1 cellular context compared by ENCODE assay signal in genomic region chr17:49079840-49080663, GRCh38.
A peak's percentile ranks its signal among the peaks of the same experiment; 100 is the strongest.
TF ChIP-seq lines count a peak whose summit lies in the region.

No MANE protein-coding gene starts in this region.

TF ChIP-seq in HepG2, 621 proteins besides CTCF, POLR2A, EP300 and RAD21 (continued from another document and continues in another):
- no peak for TF ChIP-seq ZBTB20 (CRISPR knock-in tag; IDR thresholded peaks at IDR 0.05; ENCODE audit: borderline replicate concordance, low read depth)
- TF ChIP-seq, protein P1, sequence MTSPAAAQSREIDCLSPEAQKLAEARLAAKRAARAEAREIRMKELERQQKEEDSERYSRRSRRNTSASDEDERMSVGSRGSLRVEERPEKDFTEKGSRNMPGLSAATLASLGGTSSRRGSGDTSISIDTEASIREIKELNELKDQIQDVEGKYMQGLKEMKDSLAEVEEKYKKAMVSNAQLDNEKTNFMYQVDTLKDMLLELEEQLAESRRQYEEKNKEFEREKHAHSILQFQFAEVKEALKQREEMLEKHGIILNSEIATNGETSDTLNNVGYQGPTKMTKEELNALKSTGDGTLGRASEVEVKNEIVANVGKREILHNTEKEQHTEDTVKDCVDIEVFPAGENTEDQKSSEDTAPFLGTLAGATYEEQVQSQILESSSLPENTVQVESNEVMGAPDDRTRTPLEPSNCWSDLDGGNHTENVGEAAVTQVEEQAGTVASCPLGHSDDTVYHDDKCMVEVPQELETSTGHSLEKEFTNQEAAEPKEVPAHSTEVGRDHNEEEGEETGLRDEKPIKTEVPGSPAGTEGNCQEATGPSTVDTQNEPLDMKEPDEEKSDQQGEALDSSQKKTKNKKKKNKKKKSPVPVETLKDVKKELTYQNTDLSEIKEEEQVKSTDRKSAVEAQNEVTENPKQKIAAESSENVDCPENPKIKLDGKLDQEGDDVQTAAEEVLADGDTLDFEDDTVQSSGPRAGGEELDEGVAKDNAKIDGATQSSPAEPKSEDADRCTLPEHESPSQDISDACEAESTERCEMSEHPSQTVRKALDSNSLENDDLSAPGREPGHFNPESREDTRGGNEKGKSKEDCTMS (CRISPR knock-in tag; conservative IDR thresholded peaks at IDR 0.05), result no peak
- no peak for TF ChIP-seq ATF3 (CRISPR knock-in tag; IDR thresholded peaks at IDR 0.05)
- TF ChIP-seq RXRB (CRISPR knock-in tag; IDR thresholded peaks at IDR 0.05; ENCODE audit: borderline replicate concordance), result 0 out of 2 replicates have a peak, but pooled peaks have one; percentile 19
- no peak for TF ChIP-seq ATAD3A (CRISPR knock-in tag; IDR thresholded peaks at IDR 0.05)
- TF ChIP-seq GMEB2 (CRISPR knock-in tag; IDR thresholded peaks at IDR 0.05; ENCODE audit: low read depth), result no peak
- TF ChIP-seq ZNF670 (CRISPR knock-in tag; IDR thresholded peaks at IDR 0.05; ENCODE audit: borderline replicate concordance), result no peak
- no peak for TF ChIP-seq ZNF552 (CRISPR knock-in tag; IDR thresholded peaks at IDR 0.05; ENCODE audit: borderline replicate concordance)
- no peak for TF ChIP-seq ISL2 (CRISPR knock-in tag; IDR thresholded peaks at IDR 0.05)
- TF ChIP-seq, protein P2, sequence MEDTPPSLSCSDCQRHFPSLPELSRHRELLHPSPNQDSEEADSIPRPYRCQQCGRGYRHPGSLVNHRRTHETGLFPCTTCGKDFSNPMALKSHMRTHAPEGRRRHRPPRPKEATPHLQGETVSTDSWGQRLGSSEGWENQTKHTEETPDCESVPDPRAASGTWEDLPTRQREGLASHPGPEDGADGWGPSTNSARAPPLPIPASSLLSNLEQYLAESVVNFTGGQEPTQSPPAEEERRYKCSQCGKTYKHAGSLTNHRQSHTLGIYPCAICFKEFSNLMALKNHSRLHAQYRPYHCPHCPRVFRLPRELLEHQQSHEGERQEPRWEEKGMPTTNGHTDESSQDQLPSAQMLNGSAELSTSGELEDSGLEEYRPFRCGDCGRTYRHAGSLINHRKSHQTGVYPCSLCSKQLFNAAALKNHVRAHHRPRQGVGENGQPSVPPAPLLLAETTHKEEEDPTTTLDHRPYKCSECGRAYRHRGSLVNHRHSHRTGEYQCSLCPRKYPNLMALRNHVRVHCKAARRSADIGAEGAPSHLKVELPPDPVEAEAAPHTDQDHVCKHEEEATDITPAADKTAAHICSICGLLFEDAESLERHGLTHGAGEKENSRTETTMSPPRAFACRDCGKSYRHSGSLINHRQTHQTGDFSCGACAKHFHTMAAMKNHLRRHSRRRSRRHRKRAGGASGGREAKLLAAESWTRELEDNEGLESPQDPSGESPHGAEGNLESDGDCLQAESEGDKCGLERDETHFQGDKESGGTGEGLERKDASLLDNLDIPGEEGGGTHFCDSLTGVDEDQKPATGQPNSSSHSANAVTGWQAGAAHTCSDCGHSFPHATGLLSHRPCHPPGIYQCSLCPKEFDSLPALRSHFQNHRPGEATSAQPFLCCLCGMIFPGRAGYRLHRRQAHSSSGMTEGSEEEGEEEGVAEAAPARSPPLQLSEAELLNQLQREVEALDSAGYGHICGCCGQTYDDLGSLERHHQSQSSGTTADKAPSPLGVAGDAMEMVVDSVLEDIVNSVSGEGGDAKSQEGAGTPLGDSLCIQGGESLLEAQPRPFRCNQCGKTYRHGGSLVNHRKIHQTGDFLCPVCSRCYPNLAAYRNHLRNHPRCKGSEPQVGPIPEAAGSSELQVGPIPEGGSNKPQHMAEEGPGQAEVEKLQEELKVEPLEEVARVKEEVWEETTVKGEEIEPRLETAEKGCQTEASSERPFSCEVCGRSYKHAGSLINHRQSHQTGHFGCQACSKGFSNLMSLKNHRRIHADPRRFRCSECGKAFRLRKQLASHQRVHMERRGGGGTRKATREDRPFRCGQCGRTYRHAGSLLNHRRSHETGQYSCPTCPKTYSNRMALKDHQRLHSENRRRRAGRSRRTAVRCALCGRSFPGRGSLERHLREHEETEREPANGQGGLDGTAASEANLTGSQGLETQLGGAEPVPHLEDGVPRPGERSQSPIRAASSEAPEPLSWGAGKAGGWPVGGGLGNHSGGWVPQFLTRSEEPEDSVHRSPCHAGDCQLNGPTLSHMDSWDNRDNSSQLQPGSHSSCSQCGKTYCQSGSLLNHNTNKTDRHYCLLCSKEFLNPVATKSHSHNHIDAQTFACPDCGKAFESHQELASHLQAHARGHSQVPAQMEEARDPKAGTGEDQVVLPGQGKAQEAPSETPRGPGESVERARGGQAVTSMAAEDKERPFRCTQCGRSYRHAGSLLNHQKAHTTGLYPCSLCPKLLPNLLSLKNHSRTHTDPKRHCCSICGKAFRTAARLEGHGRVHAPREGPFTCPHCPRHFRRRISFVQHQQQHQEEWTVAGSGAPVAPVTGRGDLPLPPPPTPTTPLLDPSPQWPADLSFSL (CRISPR knock-in tag; IDR thresholded peaks at IDR 0.05), result no peak
- no peak for TF ChIP-seq ZNF660 (CRISPR knock-in tag; IDR thresholded peaks at IDR 0.05; ENCODE audit: borderline replicate concordance, low read depth)
- no peak for TF ChIP-seq MLX (CRISPR knock-in tag; IDR thresholded peaks at IDR 0.05)
- TF ChIP-seq HNRNPLL (IDR thresholded peaks at IDR 0.05; ENCODE audit: low read depth, low read length, poor library complexity, severe bottlenecking), result no peak
- no peak for TF ChIP-seq MBD4 (IDR thresholded peaks at IDR 0.05; ENCODE audit: borderline replicate concordance, low read length)
- TF ChIP-seq ZNF766 (CRISPR knock-in tag; IDR thresholded peaks at IDR 0.05; ENCODE audit: borderline replicate concordance), result no peak; the same call in 1 of the 2 replicates
- TF ChIP-seq, protein P3, sequence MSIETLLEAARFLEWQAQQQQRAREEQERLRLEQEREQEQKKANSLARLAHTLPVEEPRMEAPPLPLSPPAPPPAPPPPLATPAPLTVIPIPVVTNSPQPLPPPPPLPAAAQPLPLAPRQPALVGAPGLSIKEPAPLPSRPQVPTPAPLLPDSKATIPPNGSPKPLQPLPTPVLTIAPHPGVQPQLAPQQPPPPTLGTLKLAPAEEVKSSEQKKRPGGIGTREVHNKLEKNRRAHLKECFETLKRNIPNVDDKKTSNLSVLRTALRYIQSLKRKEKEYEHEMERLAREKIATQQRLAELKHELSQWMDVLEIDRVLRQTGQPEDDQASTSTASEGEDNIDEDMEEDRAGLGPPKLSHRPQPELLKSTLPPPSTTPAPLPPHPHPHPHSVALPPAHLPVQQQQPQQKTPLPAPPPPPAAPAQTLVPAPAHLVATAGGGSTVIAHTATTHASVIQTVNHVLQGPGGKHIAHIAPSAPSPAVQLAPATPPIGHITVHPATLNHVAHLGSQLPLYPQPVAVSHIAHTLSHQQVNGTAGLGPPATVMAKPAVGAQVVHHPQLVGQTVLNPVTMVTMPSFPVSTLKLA (IDR thresholded peaks at IDR 0.05), result no peak
- TF ChIP-seq EED (CRISPR knock-in tag; IDR thresholded peaks at IDR 0.05), result no peak
- TF ChIP-seq PLSCR1 (CRISPR knock-in tag; IDR thresholded peaks at IDR 0.05; ENCODE audit: borderline replicate concordance), result no peak
- no peak for TF ChIP-seq FOXM1 (CRISPR knock-in tag; IDR thresholded peaks at IDR 0.05)
- no peak for TF ChIP-seq ZNF772 (CRISPR knock-in tag; IDR thresholded peaks at IDR 0.05)
- no peak; the same call in 1 of the 2 replicates for TF ChIP-seq KDM4B (CRISPR knock-in tag; IDR thresholded peaks at IDR 0.05)
- TF ChIP-seq KDM6A (CRISPR knock-in tag; IDR thresholded peaks at IDR 0.05; ENCODE audit: low read depth), result peak; percentile 87
- TF ChIP-seq ZBTB33 (CRISPR knock-in tag; IDR thresholded peaks at IDR 0.05), result no peak
- TF ChIP-seq, protein P4, sequence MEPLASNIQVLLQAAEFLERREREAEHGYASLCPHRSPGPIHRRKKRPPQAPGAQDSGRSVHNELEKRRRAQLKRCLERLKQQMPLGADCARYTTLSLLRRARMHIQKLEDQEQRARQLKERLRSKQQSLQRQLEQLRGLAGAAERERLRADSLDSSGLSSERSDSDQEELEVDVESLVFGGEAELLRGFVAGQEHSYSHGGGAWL (CRISPR knock-in tag; IDR thresholded peaks at IDR 0.05), result no peak
- TF ChIP-seq, protein P5, sequence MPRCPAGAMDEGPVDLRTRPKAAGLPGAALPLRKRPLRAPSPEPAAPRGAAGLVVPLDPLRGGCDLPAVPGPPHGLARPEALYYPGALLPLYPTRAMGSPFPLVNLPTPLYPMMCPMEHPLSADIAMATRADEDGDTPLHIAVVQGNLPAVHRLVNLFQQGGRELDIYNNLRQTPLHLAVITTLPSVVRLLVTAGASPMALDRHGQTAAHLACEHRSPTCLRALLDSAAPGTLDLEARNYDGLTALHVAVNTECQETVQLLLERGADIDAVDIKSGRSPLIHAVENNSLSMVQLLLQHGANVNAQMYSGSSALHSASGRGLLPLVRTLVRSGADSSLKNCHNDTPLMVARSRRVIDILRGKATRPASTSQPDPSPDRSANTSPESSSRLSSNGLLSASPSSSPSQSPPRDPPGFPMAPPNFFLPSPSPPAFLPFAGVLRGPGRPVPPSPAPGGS (CRISPR knock-in tag; IDR thresholded peaks at IDR 0.05), result 0 out of 2 replicates have a peak, but pooled peaks have one; percentile 35
- no peak for TF ChIP-seq RBM22 (optimal IDR thresholded peaks at IDR 0.05; ENCODE audit: low read length)
- TF ChIP-seq FOXC1 (CRISPR knock-in tag; IDR thresholded peaks at IDR 0.05; ENCODE audit: borderline replicate concordance), result no peak
- TF ChIP-seq XRCC5 (optimal IDR thresholded peaks at IDR 0.05; ENCODE audit: low read length), result no peak
- no peak for TF ChIP-seq ZFAT (CRISPR knock-in tag; conservative IDR thresholded peaks at IDR 0.05)
- TF ChIP-seq MTA1 (CRISPR knock-in tag; IDR thresholded peaks at IDR 0.05; ENCODE audit: borderline replicate concordance), result no peak
- no peak for TF ChIP-seq PREB (CRISPR knock-in tag; IDR thresholded peaks at IDR 0.05)
- TF ChIP-seq PPARG (CRISPR knock-in tag; conservative IDR thresholded peaks at IDR 0.05), result no peak; the same call in 1 of the 2 replicates
- TF ChIP-seq ZNF253 (CRISPR knock-in tag; IDR thresholded peaks at IDR 0.05; ENCODE audit: borderline replicate concordance), result no peak
- TF ChIP-seq, protein P6, sequence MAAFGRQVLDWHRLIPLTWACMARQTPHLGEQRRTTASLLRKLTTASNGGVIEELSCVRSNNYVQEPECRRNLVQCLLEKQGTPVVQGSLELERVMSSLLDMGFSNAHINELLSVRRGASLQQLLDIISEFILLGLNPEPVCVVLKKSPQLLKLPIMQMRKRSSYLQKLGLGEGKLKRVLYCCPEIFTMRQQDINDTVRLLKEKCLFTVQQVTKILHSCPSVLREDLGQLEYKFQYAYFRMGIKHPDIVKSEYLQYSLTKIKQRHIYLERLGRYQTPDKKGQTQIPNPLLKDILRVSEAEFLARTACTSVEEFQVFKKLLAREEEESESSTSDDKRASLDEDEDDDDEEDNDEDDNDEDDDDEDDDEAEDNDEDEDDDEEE (CRISPR knock-in tag; IDR thresholded peaks at IDR 0.05), result 0 out of 2 replicates have a peak, but pooled peaks have one; percentile 24
- no peak for TF ChIP-seq MTF2 (CRISPR knock-in tag; IDR thresholded peaks at IDR 0.05; ENCODE audit: borderline replicate concordance)
- TF ChIP-seq PTBP1 (IDR thresholded peaks at IDR 0.05; ENCODE audit: low read depth, low read length, poor library complexity, severe bottlenecking), result no peak
- TF ChIP-seq ERF (CRISPR knock-in tag; IDR thresholded peaks at IDR 0.05), result peak; percentile 59
- no peak for TF ChIP-seq ZNF383 (CRISPR knock-in tag; IDR thresholded peaks at IDR 0.05; ENCODE audit: borderline replicate concordance)
